ENCODE assay signal across 15 cellular contexts in genomic region chr19:14777645-14778044, GRCh38. TPM values are rescaled to one million over a fixed set of nuclear protein-coding genes. Genes with fewer than 3 reads are reported as not detected.
"Had no signal": no experiment of that assay in that cellular context is flagged by ENCODE, and none has a peak within 500 bp of the region (broad histone marks: within the 10 kb centered on the region; RNA-seq: fewer than 3 reads in every experiment).

No MANE protein-coding gene starts in this region.

RNA-seq across cellular contexts. Expression of gene OR7A5, which starts 57.3 kb away (rescaled TPM):
- total RNA-seq: activated CD4-positive, alpha-beta memory T cell treated with anti-CD3 and anti-CD28 coated beads, Interleukin-2, amount 10 ng/mL, durations not matched to agents 7 days and 5 days; activated CD4-positive, alpha-beta T cell treated with anti-CD3 and anti-CD28 coated beads for 36 hours; activated CD4-positive, alpha-beta T cell treated with anti-CD3 and anti-CD28 coated beads, Interleukin-2, amount 10 ng/mL, durations not matched to agents 7 days and 5 days; activated CD8-positive, alpha-beta memory T cell treated with anti-CD3 and anti-CD28 coated beads, Interleukin-2, amount 10 ng/mL, durations not matched to agents 7 days and 5 days; activated CD8-positive, alpha-beta T cell treated with anti-CD3 and anti-CD28 coated beads, Interleukin-2, amount 10 ng/mL, durations not matched to agents 7 days and 5 days; activated naive CD8-positive, alpha-beta T cell treated with anti-CD3 and anti-CD28 coated beads, Interleukin-2, amount 10 ng/mL, durations not matched to agents 7 days and 5 days; activated T-helper 2 cell treated with anti-CD3 and anti-CD28 coated beads, Interferon-gamma antibody, Interleukin-2, Interleukin-4, amounts not matched to agents 10 μg/mL and 5 μg/mL and 100 μg/mL, durations not matched to agents 14 hours and 24 hours and 36 hours; ascending aorta; bronchial epithelial cell; cardiac muscle cell; T-cell; T-helper 1 cell treated with Interleukin-12 subunit alpha and Interleukin-12 subunit beta and Interleukin-4 antibody, amounts not matched to agents 30 ng/mL and 1 ng/mL, for 36 hours; T-helper 17 cell; T-helper 2 cell treated with Interferon-gamma antibody and Interleukin-4, amounts not matched to agents 100 ng/mL and 5 ng/mL, for 36 hours had no signal
- polyA plus RNA-seq: adipose tissue, cardiac muscle cell had no signal

RNA-seq across cellular contexts. Expression of gene OR7C1, which starts 57.3 kb away (rescaled TPM):
- total RNA-seq: activated CD4-positive, alpha-beta memory T cell treated with anti-CD3 and anti-CD28 coated beads, Interleukin-2, amount 10 ng/mL, durations not matched to agents 7 days and 5 days; activated CD4-positive, alpha-beta T cell treated with anti-CD3 and anti-CD28 coated beads for 36 hours; activated CD4-positive, alpha-beta T cell treated with anti-CD3 and anti-CD28 coated beads, Interleukin-2, amount 10 ng/mL, durations not matched to agents 7 days and 5 days; activated CD8-positive, alpha-beta memory T cell treated with anti-CD3 and anti-CD28 coated beads, Interleukin-2, amount 10 ng/mL, durations not matched to agents 7 days and 5 days; activated CD8-positive, alpha-beta T cell treated with anti-CD3 and anti-CD28 coated beads, Interleukin-2, amount 10 ng/mL, durations not matched to agents 7 days and 5 days; activated naive CD8-positive, alpha-beta T cell treated with anti-CD3 and anti-CD28 coated beads, Interleukin-2, amount 10 ng/mL, durations not matched to agents 7 days and 5 days; activated T-helper 2 cell treated with anti-CD3 and anti-CD28 coated beads, Interferon-gamma antibody, Interleukin-2, Interleukin-4, amounts not matched to agents 10 μg/mL and 5 μg/mL and 100 μg/mL, durations not matched to agents 14 hours and 24 hours and 36 hours; ascending aorta; bronchial epithelial cell; cardiac muscle cell; T-cell; T-helper 1 cell treated with Interleukin-12 subunit alpha and Interleukin-12 subunit beta and Interleukin-4 antibody, amounts not matched to agents 30 ng/mL and 1 ng/mL, for 36 hours; T-helper 17 cell; T-helper 2 cell treated with Interferon-gamma antibody and Interleukin-4, amounts not matched to agents 100 ng/mL and 5 ng/mL, for 36 hours had no signal
- polyA plus RNA-seq: cardiac muscle cell had no signal
